15 cellular contexts compared by ENCODE assay signal in the genomic region with DNA sequence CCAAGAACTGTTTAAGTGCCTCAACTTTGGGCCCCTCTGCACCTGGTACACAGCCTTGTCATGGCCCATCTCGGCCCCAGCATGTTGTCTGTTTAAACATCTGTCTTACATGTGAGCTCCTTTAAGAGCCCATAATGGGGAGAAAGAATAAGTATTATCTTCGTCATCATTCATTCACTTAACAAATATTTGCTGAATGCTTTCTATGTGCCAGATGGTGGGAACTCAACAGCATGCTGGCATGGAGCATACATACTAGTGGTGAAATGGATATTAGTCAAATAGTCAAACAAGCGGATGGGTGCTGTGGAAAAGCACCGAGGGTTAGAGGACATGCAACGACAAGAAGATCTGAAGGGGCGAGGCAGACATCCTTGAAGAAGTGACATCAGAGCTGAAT. TPM values are rescaled to one million over a fixed set of nuclear protein-coding genes. Genes with fewer than 3 reads are reported as not detected.
DNase-seq lines count a peak whose midpoint lies in the region; ATAC-seq and TF ChIP-seq lines count a peak whose summit lies in the region.
"Had no signal": no experiment of that assay in that cellular context is flagged by ENCODE, and none has a peak within 500 bp of the region (broad histone marks: within the 10 kb centered on the region; RNA-seq: fewer than 3 reads in every experiment).

No MANE protein-coding gene starts in this region.

- peak overlapping the region; percentile 14 for H3K27ac ChIP-seq in osteoblast (ENCODE audit: low read depth, low read length)
- no peak overlapping the region for H3K27ac ChIP-seq in effector memory CD4-positive, alpha-beta T cell (ENCODE audit: insufficient read depth, low read length, poor library complexity, severe bottlenecking)

- peaks cover 1% of the 10 kb centered on the region for H3K27me3 Mint-ChIP-seq in endothelial cell (ENCODE audit: unreplicated experiment)

- no peaks in the 10 kb centered on the region for H3K9me3 Mint-ChIP-seq in endothelial cell (ENCODE audit: unreplicated experiment)
- H3K9me3 Mint-ChIP-seq: dendritic cell treated with granulocyte-macrophage colony-stimulating factor and Interleukin-4, amounts not matched to agents 40 ng/mL and 50 ng/mL, for 4 days had no signal

- no peaks in the 10 kb centered on the region for H4K20me1 ChIP-seq in osteoblast (ENCODE audit: insufficient read depth, low read length)

- ATAC-seq in HG02981 (IDR thresholded peaks at IDR 0.05; ENCODE audit: unreplicated experiment): no peak
- no peak for ATAC-seq in GM21825 (IDR thresholded peaks at IDR 0.05; ENCODE audit: unreplicated experiment)

- peak; percentile 80 for DNase-seq in ELR (ENCODE audit: low read depth)
- DNase-seq in NCI-H2029 (lab: John Stamatoyannopoulos, UW): peak; percentile 92
- peak; percentile 96 for DNase-seq in SHP77 treated with DMSO at 0.1 percent for 48 hours (lab: John Stamatoyannopoulos, UW)
- DNase-seq in osteoblast (ENCODE audit: insufficient read length, low spot score, missing footprints): peak; percentile 68
- no peak for DNase-seq in endothelial cell (ENCODE audit: low spot score)
- no peak for DNase-seq in effector memory CD4-positive, alpha-beta T cell
- DNase-seq: activated CD4-positive, alpha-beta T cell treated with anti-CD3 and anti-CD28 coated beads for 4 hours; activated T-cell treated with anti-CD3 and anti-CD28 coated beads, Interleukin-2, amount 50 U/mL, for 1 hour; CD4-positive, alpha-beta memory T cell; mesenchymal stem cell; stimulated activated naive CD4-positive, alpha-beta T cell; T-helper 2 cell had no signal

- H3K4me2 ChIP-seq in osteoblast (ENCODE audit: insufficient read depth, low read length): no peak overlapping the region

- no peaks in the 10 kb centered on the region for H3K36me3 Mint-ChIP-seq in endothelial cell (ENCODE audit: low read depth, unreplicated experiment)
- H3K36me3 Mint-ChIP-seq: CD4-positive, alpha-beta memory T cell had no signal

- H3K4me1 Mint-ChIP-seq in endothelial cell (ENCODE audit: unreplicated experiment): no peaks in the 10 kb centered on the region
- H3K4me1 Mint-ChIP-seq: CD4-positive, alpha-beta memory T cell had no signal

- no peaks in the 10 kb centered on the region for H3K9me3 ChIP-seq in osteoblast (ENCODE audit: low read depth, low read length)
- H3K9me3 ChIP-seq in effector memory CD4-positive, alpha-beta T cell (ENCODE audit: control insufficient read depth, low read length): no peaks in the 10 kb centered on the region

- peaks cover 10% of the 10 kb centered on the region for H3K4me1 ChIP-seq in osteoblast (ENCODE audit: insufficient read depth, low read length)
- no peaks in the 10 kb centered on the region for H3K4me1 ChIP-seq in effector memory CD4-positive, alpha-beta T cell (ENCODE audit: control insufficient read depth, insufficient read depth, low read length, poor library complexity, severe bottlenecking)

- TF ChIP-seq CTCF in osteoblast (IDR thresholded peaks at IDR 0.05; ENCODE audit: extremely low read depth, low read depth, low read length): no peak
- no peak for TF ChIP-seq CTCF in endothelial cell (IDR thresholded peaks at IDR 0.05; ENCODE audit: unreplicated experiment)

- no peaks in the 10 kb centered on the region for H3K79me2 ChIP-seq in osteoblast (ENCODE audit: insufficient read depth, low read length)

- H3K4me3 Mint-ChIP-seq in endothelial cell (ENCODE audit: unreplicated experiment): no peak overlapping the region
- H3K4me3 Mint-ChIP-seq: CD4-positive, alpha-beta memory T cell; dendritic cell treated with granulocyte-macrophage colony-stimulating factor and Interleukin-4, amounts not matched to agents 40 ng/mL and 50 ng/mL, for 4 days had no signal

- no peak overlapping the region for H3K27ac Mint-ChIP-seq in endothelial cell (ENCODE audit: unreplicated experiment)
- H3K27ac Mint-ChIP-seq: dendritic cell treated with granulocyte-macrophage colony-stimulating factor and Interleukin-4, amounts not matched to agents 40 ng/mL and 50 ng/mL, for 4 days had no signal

- H3K36me3 ChIP-seq in osteoblast (ENCODE audit: insufficient read depth, low read length): no peaks in the 10 kb centered on the region
- H3K36me3 ChIP-seq in effector memory CD4-positive, alpha-beta T cell (ENCODE audit: control insufficient read depth, insufficient read depth, low read length): no peaks in the 10 kb centered on the region

- no peak overlapping the region for H2AFZ ChIP-seq in osteoblast (ENCODE audit: low read length)

- peaks cover 15% of the 10 kb centered on the region for H3K27me3 ChIP-seq in osteoblast (ENCODE audit: insufficient read depth, low read length)
- H3K27me3 ChIP-seq in effector memory CD4-positive, alpha-beta T cell (replicated peaks; ENCODE audit: control insufficient read depth, insufficient read depth, low read length, poor library complexity, severe bottlenecking): no peaks in the 10 kb centered on the region

- H3K4me3 ChIP-seq in osteoblast (ENCODE audit: insufficient read depth, low read length): no peak overlapping the region
- H3K4me3 ChIP-seq in effector memory CD4-positive, alpha-beta T cell (ENCODE audit: insufficient read depth, low read depth, low read length, poor library complexity, severe bottlenecking): no peak overlapping the region

RNA-seq across cellular contexts. Expression of a gene that starts 54.5 kb away (rescaled TPM):
- total RNA-seq in osteoblast (under 0.01 and 0.88 TPM in 2 replicates), endothelial cell (ENCODE audit: unreplicated experiment) (0.46 TPM)
- total RNA-seq: CD4-positive, alpha-beta memory T cell had no signal

Comparison
In these comparisons a context has a peak if more than half of its experiments do, and no peak if none do; other contexts are left out.
1. DNase-seq: peak in ELR (single experiment), NCI-H2029 (single experiment), SHP77 treated with DMSO at 0.1 percent for 48 hours (single experiment) and osteoblast (single experiment); none in endothelial cell (single experiment) and effector memory CD4-positive, alpha-beta T cell (0 of 3).